In the genomic region with DNA sequence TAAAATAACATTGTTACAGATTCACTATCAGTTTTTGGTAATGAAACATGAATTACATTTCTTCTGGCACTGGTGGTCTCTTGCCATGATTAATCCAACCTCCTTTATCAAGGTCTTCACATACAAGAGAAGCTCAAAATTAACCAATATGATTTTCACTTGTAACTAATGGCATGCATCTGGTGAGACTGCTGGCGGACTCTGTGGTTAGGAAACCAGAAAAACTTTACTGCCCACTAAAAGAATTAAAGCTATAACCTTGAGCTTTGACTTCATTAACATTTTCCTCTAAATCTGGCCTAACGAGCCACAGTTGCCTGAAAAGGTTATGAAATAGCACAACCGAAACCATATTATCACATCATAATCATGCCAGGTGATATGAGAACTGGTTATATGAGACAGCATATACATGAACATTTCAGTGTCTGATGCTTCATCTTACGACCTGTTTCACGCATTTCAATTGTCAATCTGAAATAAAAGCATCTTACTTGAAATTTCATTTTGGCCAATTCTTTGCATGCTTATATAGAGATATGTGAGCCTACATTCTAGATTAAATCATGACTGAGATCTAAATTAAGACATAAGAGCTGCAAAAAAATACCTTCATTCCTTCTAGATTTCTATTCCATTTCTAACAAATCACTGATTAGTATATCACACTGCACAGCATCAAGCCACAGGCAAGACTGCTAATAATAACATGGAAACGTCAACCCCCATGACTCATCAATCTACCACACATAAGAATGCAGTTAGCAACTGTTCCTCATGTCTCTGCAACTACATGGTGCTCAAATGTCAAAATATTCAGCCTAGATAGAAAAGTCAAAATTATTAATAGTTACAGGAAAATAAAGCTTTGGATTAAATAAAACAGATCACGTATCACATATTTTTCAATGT, we compare ENCODE assay signal across 8 cellular contexts.
DNase-seq lines count a peak whose midpoint lies in the region; ATAC-seq lines count a peak whose summit lies in the region.

No MANE protein-coding gene starts in this region.

- no peaks in the 10 kb centered on the region for H3K9me3 Mint-ChIP-seq in activated T-cell treated with anti-CD3 and anti-CD28 coated beads, Interleukin-2, amount 50 U/mL, for 4 hours

- no peak overlapping the region for H3K4me3 Mint-ChIP-seq in activated T-cell treated with anti-CD3 and anti-CD28 coated beads, Interleukin-2, amount 50 U/mL, for 4 hours

- peak; percentile 79 to 85 for ATAC-seq in activated T-cell treated with anti-CD3 and anti-CD28 coated beads, Interleukin-2, amount 50 U/mL, for 4 hours
- ATAC-seq in HG02678 (IDR thresholded peaks at IDR 0.05; ENCODE audit: unreplicated experiment): peak; percentile 73
- ATAC-seq in esophagus mucosa: peak; percentile 83
- ATAC-seq in left colon: no peak

- H3K27me3 Mint-ChIP-seq in activated T-cell treated with anti-CD3 and anti-CD28 coated beads, Interleukin-2, amount 50 U/mL, for 4 hours (ENCODE audit: low read depth): no peaks in the 10 kb centered on the region

- peaks cover 14% of the 10 kb centered on the region for H3K4me1 Mint-ChIP-seq in activated T-cell treated with anti-CD3 and anti-CD28 coated beads, Interleukin-2, amount 50 U/mL, for 4 hours (ENCODE audit: low read depth)

- no peak for DNase-seq in activated T-cell treated with anti-CD3 and anti-CD28 coated beads, Interleukin-2, amount 50 U/mL, for 4 hours
- DNase-seq in activated T-cell treated with anti-CD3 and anti-CD28 coated beads, Interleukin-2, amount 50 U/mL, for 48 hours: no peak
- DNase-seq in NOMO-1 treated with dmso at 0.1 percent for 144 hours (lab: John Stamatoyannopoulos, UW; ENCODE audit: unreplicated experiment) (peak; percentile 33), smooth muscle cell of the brain vasculature (ENCODE audit: low read depth, low spot score) (peak; percentile 65), left colon (no peak)
- no peak for DNase-seq in activated CD4-positive, CD25-positive, alpha-beta regulatory T cell treated with anti-CD3 and anti-CD28 coated beads, Interleukin-2, amount 50 U/mL, for 72 hours

- H3K36me3 Mint-ChIP-seq in activated T-cell treated with anti-CD3 and anti-CD28 coated beads, Interleukin-2, amount 50 U/mL, for 4 hours (ENCODE audit: insufficient read depth): peaks cover 2% of the 10 kb centered on the region

- intact Hi-C loops in left colon (cut with DNase I, micrococcal nuclease): no loop called here

Comparison
In these comparisons a context has a peak if more than half of its experiments do, and no peak if none do; other contexts are left out.
1. DNase-seq: peak in NOMO-1 treated with dmso at 0.1 percent for 144 hours (single experiment) and smooth muscle cell of the brain vasculature (single experiment); none in activated T-cell treated with anti-CD3 and anti-CD28 coated beads, Interleukin-2, amount 50 U/mL, for 4 hours (single experiment), activated T-cell treated with anti-CD3 and anti-CD28 coated beads, Interleukin-2, amount 50 U/mL, for 48 hours (0 of 2), activated CD4-positive, CD25-positive, alpha-beta regulatory T cell treated with anti-CD3 and anti-CD28 coated beads, Interleukin-2, amount 50 U/mL, for 72 hours (single experiment) and left colon (0 of 2).